Comparison of ENCODE assay signal across 8 cellular contexts in genomic region chr7:99373086-99374066, GRCh38. TPM values are rescaled to one million over a fixed set of nuclear protein-coding genes. Genes with fewer than 3 reads are reported as not detected.
DNase-seq lines count a peak whose midpoint lies in the region; ATAC-seq, FAIRE-seq and TF ChIP-seq lines count a peak whose summit lies in the region.

No MANE protein-coding gene starts in this region.

- DNase-seq in AG04450 (ENCODE audit: low read depth, low spot score) (no peak), choroid plexus epithelial cell (ENCODE audit: low read depth) (no peak), frontal cortex (ENCODE audit: low spot score in 2 of 2) (no peak), NCI-H2196 (lab: John Stamatoyannopoulos, UW; ENCODE audit: unreplicated experiment) (no peak), NCI-H2107 treated with DMSO at 0.1 percent for 48 hours (lab: John Stamatoyannopoulos, UW; ENCODE audit: unreplicated experiment) (no peak)

- POLR2A ChIA-PET in AG04450 (lab: Yijun Ruan, JAX), result interaction anchor here (1.0 to 1.2 kb wide), 2 partner anchors 11 to 18 kb away, joined by 4 to 5 read pairs; no protein-coding TSS in a partner anchor

- H3K9me3 ChIP-seq in AG04450 (ENCODE audit: control insufficient read depth, insufficient read depth, low read length) (no peaks in the 10 kb centered on the region; the same call in 1 of the 2 replicates), HUES6 (ENCODE audit: control insufficient read depth, insufficient read depth, low read depth, low read length) (no peaks in the 10 kb centered on the region), muscle layer of duodenum (ENCODE audit: control insufficient read depth in 1 of 2, low read length in 2 of 2) (no peaks in the 10 kb centered on the region)

- H3K9ac ChIP-seq in HUES6 (ENCODE audit: low read length), result peak overlapping the region; percentile 71

- no peak for FAIRE-seq in frontal cortex (lab: Jason Lieb, UNC)

- H3K4me1 ChIP-seq in HUES6 (ENCODE audit: control insufficient read depth, insufficient read depth, low read length) (peaks cover 5% of the 10 kb centered on the region; the same call in 1 of the 2 replicates), muscle layer of duodenum (ENCODE audit: control insufficient read depth in 1 of 2, insufficient read depth in 2 of 2, low read length in 2 of 2) (peaks cover 0 to 20% of the 10 kb centered on the region in 2 donors)

- TF ChIP-seq CTCF in AG04450 (IDR thresholded peaks at IDR 0.05; ENCODE audit: low read depth, low read length) (no peak), choroid plexus epithelial cell (conservative IDR thresholded peaks at IDR 0.05; ENCODE audit: low read depth, low read length) (no peak)

- H3K27me3 ChIP-seq in AG04450 (ENCODE audit: control insufficient read depth, insufficient read depth, low read length), result no peaks in the 10 kb centered on the region
- H3K27me3 ChIP-seq in HUES6 (ENCODE audit: control insufficient read depth, insufficient read depth, low read length), result no peaks in the 10 kb centered on the region
- H3K27me3 ChIP-seq in muscle layer of duodenum (ENCODE audit: low read depth, low read length), result no peaks in the 10 kb centered on the region

- CTCF ChIA-PET in AG04450 (lab: Charles Lee), result no interaction called here

- H3K36me3 ChIP-seq in HUES6 (ENCODE audit: control insufficient read depth, insufficient read depth, low read length) (peaks cover 10% of the 10 kb centered on the region), muscle layer of duodenum (ENCODE audit: control insufficient read depth in 1 of 2, insufficient read depth in 2 of 2, low read length in 2 of 2) (no peaks in the 10 kb centered on the region)

- no peak for ATAC-seq in HG02981 (IDR thresholded peaks at IDR 0.05; ENCODE audit: unreplicated experiment)

- no peak overlapping the region for H3K4me3 ChIP-seq in AG04450 (ENCODE audit: low read depth, low read length)
- peak overlapping the region; percentile 97 for H3K4me3 ChIP-seq in HUES6 (ENCODE audit: low read depth, low read length)
- peak overlapping the region; percentile 72 for H3K4me3 ChIP-seq in choroid plexus epithelial cell (ENCODE audit: low read depth, low read length)
- peak overlapping the region; percentile 59 to 85 for H3K4me3 ChIP-seq in muscle layer of duodenum (ENCODE audit: low read depth in 1 of 2, low read length in 2 of 2)

- peak overlapping the region; percentile 39 for H3K27ac ChIP-seq in AG04450 (ENCODE audit: low read depth, low read length)
- H3K27ac ChIP-seq in HUES6 (ENCODE audit: low read depth, low read length), result no peak overlapping the region; the same call in 1 of the 2 replicates
- no peak overlapping the region for H3K27ac ChIP-seq in muscle layer of duodenum (ENCODE audit: low read length)

RNA-seq across cellular contexts. Expression of gene ARPC1B, which starts 1.2 kb away (rescaled TPM):
- polyA plus RNA-seq in AG04450 (2011; rRNA removed), result 190 and 245 TPM in 2 replicates
- 69.5 and 83.5 TPM in 2 replicates for polyA minus RNA-seq in AG04450 (2011; rRNA and poly(A)+ RNA removed)
- 15.1 TPM for total RNA-seq in frontal cortex

RNA-seq across cellular contexts. Expression of gene PDAP1, which starts 35.0 kb away (rescaled TPM):
- 60.2 and 68.1 TPM in 2 replicates for polyA plus RNA-seq in AG04450 (2011; rRNA removed)
- 19.4 and 24.3 TPM in 2 replicates for polyA minus RNA-seq in AG04450 (2011; rRNA and poly(A)+ RNA removed)
- 15.1 TPM for total RNA-seq in frontal cortex

RNA-seq across cellular contexts. Expression of gene BUD31, which starts 35.4 kb away (rescaled TPM):
- 82.3 and 96.8 TPM in 2 replicates for polyA plus RNA-seq in AG04450 (2011; rRNA removed)
- 30.8 and 32.2 TPM in 2 replicates for polyA minus RNA-seq in AG04450 (2011; rRNA and poly(A)+ RNA removed)
- total RNA-seq in frontal cortex, result 68.5 TPM

RNA-seq across cellular contexts. Expression of gene ARPC1A, which starts 47.7 kb away (rescaled TPM):
- 259 and 282 TPM in 2 replicates for polyA plus RNA-seq in AG04450 (2011; rRNA removed)
- polyA minus RNA-seq in AG04450 (2011; rRNA and poly(A)+ RNA removed), result 272 and 319 TPM in 2 replicates
- total RNA-seq in frontal cortex, result 101 TPM
